Comparison of ENCODE assay signal across 20 cellular contexts in the genomic region with DNA sequence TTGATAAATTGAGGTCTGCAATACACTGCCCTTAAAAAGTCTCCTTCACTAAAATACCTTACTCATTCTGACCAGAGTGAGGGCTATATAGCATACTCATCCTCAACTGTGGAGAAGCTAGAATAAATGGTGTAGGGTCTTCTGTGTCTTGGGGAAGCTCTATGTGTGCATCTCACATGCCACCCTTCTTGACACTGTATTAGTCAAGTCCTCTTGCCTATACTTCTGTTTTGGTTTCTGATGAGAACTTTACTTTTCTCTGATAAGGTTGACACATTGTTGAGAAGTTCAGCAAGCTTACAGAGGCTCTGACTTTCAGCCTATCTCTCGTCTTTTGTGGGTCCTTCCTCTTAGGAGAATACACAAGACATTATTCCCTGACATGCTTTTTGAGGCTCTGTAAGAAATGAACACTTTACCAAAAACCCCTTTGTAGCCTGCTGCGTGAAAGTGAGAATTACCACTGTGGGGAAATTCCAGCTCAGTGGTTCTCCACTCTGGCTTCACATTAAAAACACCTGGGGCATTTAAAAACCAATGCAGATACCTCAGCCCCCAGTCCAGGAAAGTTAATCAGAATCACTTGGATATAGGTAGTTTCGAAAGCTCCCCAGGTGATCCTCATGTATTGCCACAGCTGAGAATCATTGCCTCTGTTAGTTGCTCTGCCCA.
DNase-seq lines count a peak whose midpoint lies in the region; ATAC-seq, FAIRE-seq and TF ChIP-seq lines count a peak whose summit lies in the region.
"Had no signal": no experiment of that assay in that cellular context is flagged by ENCODE, and none has a peak within 500 bp of the region (broad histone marks: within the 10 kb centered on the region; RNA-seq: fewer than 3 reads in every experiment).

No MANE protein-coding gene starts in this region.

- TF ChIP-seq EP300 in GM12878 (IDR thresholded peaks at IDR 0.05; ENCODE audit: borderline replicate concordance in 1 of 2, control insufficient read depth in 1 of 2, low read depth in 2 of 2, low read length in 2 of 2) (peak; percentile 31 to 38; a peak in 1 of 4 replicates), sigmoid colon (IDR thresholded peaks at IDR 0.05) (no peak)

- SMC1A ChIA-PET in GM12878 (lab: Charles Lee; ENCODE audit: uncharacterized antibody, unreplicated experiment), result interaction anchor here (0.6 to 2.5 kb wide), 16 partner anchors 14 to 1308 kb away, joined by 3 to 14 read pairs (median 4); no protein-coding TSS in a partner anchor

- intact Hi-C loops in GM12878 (cut with micrococcal nuclease; ENCODE audit: unreplicated experiment) (loop anchor here (10.0 kb wide), 2 partner anchors 1120 to 1380 kb away; no protein-coding TSS in a partner anchor), sigmoid colon (cut with DNase I) (no loop called here)

- BruUV-seq in GM12878 (replicated peaks; lab: Mats Ljungman, UMichigan), result no TSS peak

- H3K4me2 ChIP-seq in GM12878 (ENCODE audit: control insufficient read depth, insufficient read depth), result peak overlapping the region; percentile 62
- H3K4me2 ChIP-seq: BLaER1 had no signal

- CTCF ChIA-PET in GM12878 (lab: Yijun Ruan, JAX), result interaction anchor here (0.9 to 1.0 kb wide), 2 partner anchors 25 to 30 kb away, joined by 3 read pairs; no protein-coding TSS in a partner anchor

- in situ Hi-C loops in GM12878 (cut with MboI) (no loop called here), KBM-7 (cut with MboI; ENCODE audit: low pct_unique_long_range_greater_than_20kb, low sequenced_read_pairs) (no loop called here)

- 0% methylated on average over 3 of the region's 3 CpGs for WGBS in GM12878 (ENCODE audit: insufficient coverage, insufficient replicate concordance, low lambda C conversion rate, missing lambda C conversion rate)
- WGBS in sigmoid colon, 2 donors, result 64 to 75% methylated on average over 3 of the region's 3 CpGs

- no peaks in the 10 kb centered on the region for H3K79me2 ChIP-seq in GM12878 (ENCODE audit: control insufficient read depth, insufficient read depth, low read length)

- H4K20me1 ChIP-seq in GM12878 (ENCODE audit: control insufficient read depth, insufficient read depth), result no peaks in the 10 kb centered on the region
- H4K20me1 ChIP-seq: BLaER1 had no signal

- H3K36me3 ChIP-seq in GM12878 (ENCODE audit: control insufficient read depth in 2 of 2, insufficient read depth in 2 of 2, low read length in 1 of 2), result no peaks in the 10 kb centered on the region
- H3K36me3 ChIP-seq in sigmoid colon, result no peaks in the 10 kb centered on the region
- H3K36me3 ChIP-seq: BLaER1, left lung had no signal

- TF ChIP-seq CTCF in GM12878 (IDR thresholded peaks at IDR 0.05 in 2 of 3, conservative IDR thresholded peaks at IDR 0.05 in 1 of 3; ENCODE audit: control insufficient read depth in 2 of 3, extremely low read depth in 1 of 3, insufficient read depth in 1 of 3, low read depth in 3 of 3, low read length in 3 of 3) (no peak), sigmoid colon (IDR thresholded peaks at IDR 0.05) (no peak)

- DNase-seq in GM12878 (ENCODE audit: low read depth, low spot score) (peak; percentile 37), NCI-H82 (lab: John Stamatoyannopoulos, UW) (no peak), sigmoid colon (no peak), KBM-7 (no peak)
- DNase-seq: activated CD8-positive, alpha-beta memory T cell treated with anti-CD3 and anti-CD28 coated beads, Interleukin-2, amount 10 ng/mL, durations not matched to agents 7 days and 5 days; activated naive CD8-positive, alpha-beta T cell treated with anti-CD3 and anti-CD28 coated beads, Interleukin-2, amount 10 ng/mL, durations not matched to agents 7 days and 5 days; erythroblast; left lung; NCI-H2029 treated with DMSO at 0.1 percent for 48 hours; NK-92 treated with Interleukin-12 subunit alpha and Interleukin-12 subunit beta, amount 100 ng/mL, for 24 hours; right cardiac atrium had no signal

- H3K9ac ChIP-seq in GM12878 (ENCODE audit: control insufficient read depth, insufficient read depth, low read length), result no peak overlapping the region
- H3K9ac ChIP-seq: BLaER1 had no signal

- TF ChIP-seq POLR2A in GM12878 (IDR thresholded peaks at IDR 0.05; ENCODE audit: low read depth, low read length), result no peak
- TF ChIP-seq POLR2A in sigmoid colon (IDR thresholded peaks at IDR 0.05), result no peak

- H3K9me3 ChIP-seq in GM12878 (replicated peaks; ENCODE audit: control insufficient read depth, insufficient read depth, low read length), result no peaks in the 10 kb centered on the region; the same call in 1 of the 3 replicates
- H3K9me3 ChIP-seq in sigmoid colon, result no peaks in the 10 kb centered on the region
- H3K9me3 ChIP-seq: BLaER1, left lung had no signal

- ATAC-seq in GM18867 (IDR thresholded peaks at IDR 0.05; ENCODE audit: unreplicated experiment) (peak; percentile 48), GM21515 (IDR thresholded peaks at IDR 0.05; ENCODE audit: unreplicated experiment) (peak; percentile 41), HG02973 (IDR thresholded peaks at IDR 0.05; ENCODE audit: unreplicated experiment) (peak; percentile 60), GM12878 (peak; percentile 68), GM21737 (IDR thresholded peaks at IDR 0.05; ENCODE audit: unreplicated experiment) (no peak)
- ATAC-seq: activated CD8-positive, alpha-beta memory T cell treated with anti-CD3 and anti-CD28 coated beads, Interleukin-2, amount 10 ng/mL, durations not matched to agents 7 days and 5 days; left lung; natural killer cell treated with Interleukin-12 subunit alpha and Interleukin-12 subunit beta and Interleukin-15 and Interleukin-18, amount 100 ng/mL, for 72 hours; right cardiac atrium; SK-N-SH treated with all-trans-retinoic acid at 6 μM for 48 hours had no signal

- H3K4me3 ChIP-seq in GM12878, result no peak overlapping the region
- H3K4me3 ChIP-seq in sigmoid colon, result no peak overlapping the region
- H3K4me3 ChIP-seq: BLaER1, left lung had no signal

- no peaks in the 10 kb centered on the region for H3K27me3 ChIP-seq in GM12878 (replicated peaks in 1 of 2; ENCODE audit: control insufficient read depth in 2 of 2, insufficient read depth in 2 of 2, low read length in 1 of 2)
- H3K27me3 ChIP-seq in sigmoid colon, result no peaks in the 10 kb centered on the region
- H3K27me3 ChIP-seq: BLaER1, left lung had no signal

- H2AFZ ChIP-seq in GM12878 (ENCODE audit: control insufficient read depth, low read depth, low read length), result peak overlapping the region; percentile 52

- TF ChIP-seq RAD21 in GM12878 (IDR thresholded peaks at IDR 0.05; ENCODE audit: insufficient read depth, low read depth, low read length), result no peak

- RAD21 ChIA-PET in GM12878 (lab: Charles Lee; ENCODE audit: unreplicated experiment), result interaction anchor here (0.5 to 1.5 kb wide), 9 partner anchors 12 to 1130 kb away, joined by 3 to 5 read pairs (median 3); no protein-coding TSS in a partner anchor

- FAIRE-seq in GM12878 (lab: Jason Lieb, UNC), result no peak
- FAIRE-seq: GM19239 had no signal

- POLR2A ChIA-PET in GM12878 (lab: Charles Lee), result interaction anchor here (1.2 kb wide), 1 partner anchor 1181 kb away, joined by 3 read pairs; no protein-coding TSS in a partner anchor

- peak overlapping the region; percentile 68; the same call in 1 of the 2 replicates for H3K27ac ChIP-seq in GM12878 (ENCODE audit: control insufficient read depth, insufficient read depth)
- H3K27ac ChIP-seq in sigmoid colon, result no peak overlapping the region
- H3K27ac ChIP-seq: BLaER1, HL-60, left lung had no signal

- H3K4me1 ChIP-seq in GM12878 (ENCODE audit: control insufficient read depth, insufficient read depth, low read length) (peaks cover 13% of the 10 kb centered on the region), sigmoid colon (no peaks in the 10 kb centered on the region)
- H3K4me1 ChIP-seq: BLaER1, left lung had no signal

TF ChIP-seq in GM12878, 131 proteins besides CTCF, POLR2A, EP300 and RAD21 (continues in another document):
- TF ChIP-seq RUNX3 (IDR thresholded peaks at IDR 0.05; ENCODE audit: low read length) (peak; percentile 76; the same call in 1 of the 2 replicates), MEF2A (IDR thresholded peaks at IDR 0.05; ENCODE audit: insufficient read depth, low read depth, low read length) (0 out of 2 replicates have a peak, but pooled peaks have one; percentile 14), BCL11A (IDR thresholded peaks at IDR 0.05; ENCODE audit: low read depth, low read length) (peak; percentile 38; the same call in 1 of the 2 replicates), MXI1 (IDR thresholded peaks at IDR 0.05; ENCODE audit: low read depth, low read length) (no peak), CBX3 (IDR thresholded peaks at IDR 0.05; ENCODE audit: borderline replicate concordance, low read depth) (no peak), NBN (IDR thresholded peaks at IDR 0.05) (no peak), JUND (IDR thresholded peaks at IDR 0.05; ENCODE audit: low read depth, low read length) (no peak), TCF7 (IDR thresholded peaks at IDR 0.05; ENCODE audit: borderline replicate concordance) (0 out of 2 replicates have a peak, but pooled peaks have one; percentile 22), MTA2 (IDR thresholded peaks at IDR 0.05; ENCODE audit: low read depth) (peak; percentile 56; the same call in 1 of the 2 replicates), IKZF2 (IDR thresholded peaks at IDR 0.05) (peak; percentile 76 to 82), SMARCA5 (IDR thresholded peaks at IDR 0.05) (no peak), JUNB (IDR thresholded peaks at IDR 0.05) (peak; percentile 64), RCOR1 (conservative IDR thresholded peaks at IDR 0.05; ENCODE audit: low read depth, low read length) (no peak), SIX5 (IDR thresholded peaks at IDR 0.05; ENCODE audit: low read depth, low read length, severe bottlenecking) (no peak)
- TF ChIP-seq, protein P1, sequence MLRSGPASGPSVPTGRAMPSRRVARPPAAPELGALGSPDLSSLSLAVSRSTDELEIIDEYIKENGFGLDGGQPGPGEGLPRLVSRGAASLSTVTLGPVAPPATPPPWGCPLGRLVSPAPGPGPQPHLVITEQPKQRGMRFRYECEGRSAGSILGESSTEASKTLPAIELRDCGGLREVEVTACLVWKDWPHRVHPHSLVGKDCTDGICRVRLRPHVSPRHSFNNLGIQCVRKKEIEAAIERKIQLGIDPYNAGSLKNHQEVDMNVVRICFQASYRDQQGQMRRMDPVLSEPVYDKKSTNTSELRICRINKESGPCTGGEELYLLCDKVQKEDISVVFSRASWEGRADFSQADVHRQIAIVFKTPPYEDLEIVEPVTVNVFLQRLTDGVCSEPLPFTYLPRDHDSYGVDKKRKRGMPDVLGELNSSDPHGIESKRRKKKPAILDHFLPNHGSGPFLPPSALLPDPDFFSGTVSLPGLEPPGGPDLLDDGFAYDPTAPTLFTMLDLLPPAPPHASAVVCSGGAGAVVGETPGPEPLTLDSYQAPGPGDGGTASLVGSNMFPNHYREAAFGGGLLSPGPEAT (IDR thresholded peaks at IDR 0.05; ENCODE audit: low read depth), result peak; percentile 78; the same call in 1 of the 2 replicates
